In the genomic region with DNA sequence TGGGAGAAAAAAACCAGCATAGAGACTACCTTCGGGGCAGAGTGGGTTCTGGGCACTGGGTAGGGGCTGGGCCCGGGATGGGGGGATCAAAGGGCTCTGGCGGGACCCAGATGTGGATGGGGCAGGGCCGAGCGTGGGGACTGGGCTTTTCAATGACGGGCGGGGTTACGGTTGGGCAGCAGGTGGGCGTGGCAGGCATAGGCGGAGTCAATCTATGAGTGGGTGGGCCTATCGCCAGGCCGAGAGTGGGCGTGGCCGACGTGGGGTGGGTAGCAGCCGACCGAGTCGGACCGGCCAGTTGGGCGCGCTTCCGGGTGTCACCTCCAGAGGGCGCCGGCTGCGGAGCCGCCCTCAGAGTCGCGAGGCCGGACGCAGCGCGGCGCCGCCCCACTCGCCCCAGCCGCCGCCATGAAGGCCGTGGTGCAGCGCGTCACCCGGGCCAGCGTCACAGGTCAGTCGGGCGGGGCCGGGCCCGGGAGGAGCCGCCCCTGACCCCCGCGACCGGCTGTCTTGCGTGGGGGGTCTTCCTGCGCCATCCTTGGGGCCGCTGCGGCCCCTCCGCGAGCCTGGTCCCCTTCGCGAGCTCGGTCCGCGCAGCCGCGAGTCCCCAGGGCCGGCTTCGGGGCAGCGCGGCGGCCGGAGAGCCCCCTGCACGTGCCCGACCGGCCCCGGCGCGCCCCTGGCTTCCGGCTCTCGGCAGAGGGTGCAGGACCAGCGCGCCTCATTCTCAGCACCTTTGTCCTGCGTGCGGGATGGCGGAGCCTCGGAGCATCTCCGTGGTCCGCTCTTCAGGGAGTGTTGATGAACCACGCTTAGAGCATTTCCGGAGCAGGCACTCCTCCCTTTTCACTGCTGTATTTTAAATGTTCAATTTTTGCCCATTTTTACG, we compare ENCODE assay signal across 8 cellular contexts. TPM values are rescaled to one million over a fixed set of nuclear protein-coding genes. Genes with fewer than 3 reads are reported as not detected.
DNase-seq lines count a peak whose midpoint lies in the region; ATAC-seq and TF ChIP-seq lines count a peak whose summit lies in the region.

A gene with protein sequence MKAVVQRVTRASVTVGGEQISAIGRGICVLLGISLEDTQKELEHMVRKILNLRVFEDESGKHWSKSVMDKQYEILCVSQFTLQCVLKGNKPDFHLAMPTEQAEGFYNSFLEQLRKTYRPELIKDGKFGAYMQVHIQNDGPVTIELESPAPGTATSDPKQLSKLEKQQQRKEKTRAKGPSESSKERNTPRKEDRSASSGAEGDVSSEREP (plus strand): TSS at position 390 of the 889 bp plus-strand sequence. CDS start 19 bp downstream, at position 409.

- H3K9me2 ChIP-seq in PC-3 (replicated peaks; ENCODE audit: low read length), result no peaks in the 10 kb centered on the region

- peak within 1 kb of the TSS; percentile 88 for H3K4me2 ChIP-seq in PC-3 (ENCODE audit: low read length)

- peak within 1 kb of the TSS; percentile 75 for H3K4me3 ChIP-seq in PC-3 (ENCODE audit: low read length)
- peak within 1 kb of the TSS; percentile 78 to 85 for H3K4me3 ChIP-seq in esophagus (ENCODE audit: low read depth in 1 of 2, low read length in 2 of 2)
- peak within 1 kb of the TSS; percentile 85 to 90 for H3K4me3 ChIP-seq in muscle layer of duodenum (ENCODE audit: low read depth in 1 of 2, low read length in 2 of 2)

- DNase-seq in DMS79 (lab: John Stamatoyannopoulos, UW), result peak; percentile 37
- peak; percentile 96 for DNase-seq in PC-3
- DNase-seq in activated T-cell treated with anti-CD3 and anti-CD28 coated beads, Interleukin-2, amount 50 U/mL, for 24 hours, result peak; percentile 93
- peak; percentile 83 for DNase-seq in stimulated activated CD8-positive, alpha-beta memory T cell treated with anti-CD3 and anti-CD28 coated beads, Interleukin-7, amount 100 ng/mL, for 24 hours (ENCODE audit: low read depth)

- peaks cover 19 to 25% (median 24%) of the 10 kb centered on the region in 3 donors for H3K4me1 Mint-ChIP-seq in IgD-negative memory B cell
- peaks cover 30% of the 10 kb centered on the region for H3K4me1 Mint-ChIP-seq in activated T-cell treated with anti-CD3 and anti-CD28 coated beads, Interleukin-2, amount 50 U/mL, for 24 hours (ENCODE audit: low read depth)

- 0 out of 2 replicates have a peak, but pooled peaks cover 3% of the 10 kb centered on the region for H4K20me1 ChIP-seq in PC-3 (ENCODE audit: low read length)

- TF ChIP-seq CTCF in PC-3 (conservative IDR thresholded peaks at IDR 0.05; ENCODE audit: low read depth, low read length), result peak; percentile 73

- POLR2A ChIA-PET in PC-3 (lab: Charles Lee; ENCODE audit: unreplicated experiment), result no interaction called here

- no peaks in the 10 kb centered on the region for H3K9me3 Mint-ChIP-seq in IgD-negative memory B cell
- H3K9me3 Mint-ChIP-seq in activated T-cell treated with anti-CD3 and anti-CD28 coated beads, Interleukin-2, amount 50 U/mL, for 24 hours, result no peaks in the 10 kb centered on the region

- H3F3A ChIP-seq in PC-3 (ENCODE audit: low read length, unreplicated experiment), result no peaks in the 10 kb centered on the region

- H3K27ac ChIP-seq in PC-3 (ENCODE audit: low read length) (peak within 1 kb of the TSS; percentile 61), esophagus (ENCODE audit: low read depth in 2 of 2, low read length in 1 of 2) (peak within 1 kb of the TSS; percentile 71 to 82), muscle layer of duodenum (ENCODE audit: low read length) (no peak within 1 kb of the TSS)

- peak; percentile 93 for ATAC-seq in GM21576 (IDR thresholded peaks at IDR 0.05; ENCODE audit: unreplicated experiment)
- ATAC-seq in PC-3, result peak; percentile 90

- H3K4me3 Mint-ChIP-seq in IgD-negative memory B cell, result peak within 1 kb of the TSS; percentile 90 to 99 (median 94)
- peak within 1 kb of the TSS; percentile 87 for H3K4me3 Mint-ChIP-seq in activated T-cell treated with anti-CD3 and anti-CD28 coated beads, Interleukin-2, amount 50 U/mL, for 24 hours

- peak within 1 kb of the TSS; percentile 66 to 94 (median 93) for H3K27ac Mint-ChIP-seq in IgD-negative memory B cell
- H3K27ac Mint-ChIP-seq in activated T-cell treated with anti-CD3 and anti-CD28 coated beads, Interleukin-2, amount 50 U/mL, for 24 hours, result peak within 1 kb of the TSS; percentile 88

- WGBS in esophagus, 2 donors, result 0 to 1% methylated on average over 54 to 88 of the region's 88 CpGs

- peak within 1 kb of the TSS; percentile 85 for H2AFZ ChIP-seq in PC-3 (ENCODE audit: low read length)

- H3K9me3 ChIP-seq in PC-3 (ENCODE audit: low read length), result no peaks in the 10 kb centered on the region
- no peaks in the 10 kb centered on the region for H3K9me3 ChIP-seq in esophagus (ENCODE audit: control insufficient read depth in 2 of 2, insufficient read depth in 1 of 2, low read depth in 1 of 2, low read length in 1 of 2)
- no peaks in the 10 kb centered on the region for H3K9me3 ChIP-seq in muscle layer of duodenum (ENCODE audit: control insufficient read depth in 1 of 2, low read length in 2 of 2)

- peaks cover 42% of the 10 kb centered on the region for H3K79me2 ChIP-seq in PC-3 (ENCODE audit: low read length)

- intact Hi-C loops in PC-3 (cut with micrococcal nuclease), result loop anchor here (5.0 kb wide), 1 partner anchor 121 kb away; the partner anchor contains the start of genes DZANK1 and POLR3F

- peaks cover 2% of the 10 kb centered on the region for H3K27me3 Mint-ChIP-seq in IgD-negative memory B cell
- peaks cover 11% of the 10 kb centered on the region for H3K27me3 Mint-ChIP-seq in activated T-cell treated with anti-CD3 and anti-CD28 coated beads, Interleukin-2, amount 50 U/mL, for 24 hours

- no peaks in the 10 kb centered on the region for H3K27me3 ChIP-seq in PC-3 (ENCODE audit: low read length)
- no peaks in the 10 kb centered on the region for H3K27me3 ChIP-seq in esophagus (ENCODE audit: control insufficient read depth in 1 of 2, insufficient read depth in 2 of 2, low read length in 2 of 2)
- no peaks in the 10 kb centered on the region for H3K27me3 ChIP-seq in muscle layer of duodenum (ENCODE audit: low read depth, low read length)

- peak within 1 kb of the TSS; percentile 89 for H3K9ac ChIP-seq in PC-3 (ENCODE audit: low read length)

- CTCF ChIA-PET in PC-3 (lab: Charles Lee), result interaction anchor here (0.6 kb wide), 1 partner anchor 391 kb away, joined by 3 read pairs; no protein-coding TSS in a partner anchor

- no peaks in the 10 kb centered on the region for H3K36me3 Mint-ChIP-seq in IgD-negative memory B cell
- H3K36me3 Mint-ChIP-seq in activated T-cell treated with anti-CD3 and anti-CD28 coated beads, Interleukin-2, amount 50 U/mL, for 24 hours (ENCODE audit: low read depth), result peaks cover 8% of the 10 kb centered on the region

- BruUV-seq in PC-3 (replicated peaks; lab: Mats Ljungman, UMichigan), result no TSS peak

- H3K36me3 ChIP-seq in PC-3 (ENCODE audit: low read depth, low read length), result no peaks in the 10 kb centered on the region
- H3K36me3 ChIP-seq in esophagus (ENCODE audit: control insufficient read depth in 2 of 2, insufficient read depth in 2 of 2, low read length in 1 of 2), result no peaks in the 10 kb centered on the region
- no peaks in the 10 kb centered on the region for H3K36me3 ChIP-seq in muscle layer of duodenum (ENCODE audit: control insufficient read depth in 1 of 2, insufficient read depth in 2 of 2, low read length in 2 of 2)

- H3K4me1 ChIP-seq in PC-3 (ENCODE audit: insufficient read depth, low read length), result peaks cover 14% of the 10 kb centered on the region; the same call in 1 of the 2 replicates
- H3K4me1 ChIP-seq in esophagus (ENCODE audit: control insufficient read depth in 2 of 2, insufficient read depth in 2 of 2, low read length in 1 of 2), result peaks cover 0 to 2% of the 10 kb centered on the region in 2 donors
- H3K4me1 ChIP-seq in muscle layer of duodenum (ENCODE audit: control insufficient read depth in 1 of 2, insufficient read depth in 2 of 2, low read length in 2 of 2), result peaks cover 4 to 11% of the 10 kb centered on the region in 2 donors

RNA-seq across cellular contexts. Expression of the gene that starts here (rescaled TPM):
- 51.9 TPM for polyA plus RNA-seq in IgD-negative memory B cell
- 101 and 124 TPM in 2 replicates for total RNA-seq in PC-3 (2014; rRNA removed)
- polyA plus RNA-seq in esophagus, result 10 to 100 TPM in 1 of 2 donors, 1 to 10 TPM in 1; 9.7 to 27.4 TPM

Comparison
In these comparisons a context has a peak if more than half of its experiments do, and no peak if none do; other contexts are left out.
1. DNase-seq: peak in every context shown above with its lines; median percentile 96 in PC-3; 93 in activated T-cell treated with anti-CD3 and anti-CD28 coated beads, Interleukin-2, amount 50 U/mL, for 24 hours; 83 in stimulated activated CD8-positive, alpha-beta memory T cell treated with anti-CD3 and anti-CD28 coated beads, Interleukin-7, amount 100 ng/mL, for 24 hours; 37 in DMS79.